Comparison of ENCODE assay signal across 14 cellular contexts in genomic region chr1:12556957-12557935, GRCh38.
DNase-seq lines count a peak whose midpoint lies in the region; ATAC-seq and TF ChIP-seq lines count a peak whose summit lies in the region.
"Had no signal": no experiment of that assay in that cellular context is flagged by ENCODE, and none has a peak within 500 bp of the region (broad histone marks: within the 10 kb centered on the region; RNA-seq: fewer than 3 reads in every experiment).

No MANE protein-coding gene starts in this region.

- H3K36me3 Mint-ChIP-seq in natural killer cell treated with Interleukin-12 subunit alpha and Interleukin-12 subunit beta and Interleukin-15 and Interleukin-18, amount 100 ng/mL, for 72 hours: peaks cover under 1% of the 10 kb centered on the region
- H3K36me3 Mint-ChIP-seq in natural killer cell: peaks cover 1% of the 10 kb centered on the region

- H3K4me3 ChIP-seq in right cardiac atrium (ENCODE audit: low read length): no peak overlapping the region
- H3K4me3 ChIP-seq in psoas muscle: no peak overlapping the region
- H3K4me3 ChIP-seq in A673 (ENCODE audit: low read depth, low read length, poor library complexity, severe bottlenecking): no peak overlapping the region

- no peak for TF ChIP-seq CTCF in natural killer cell (IDR thresholded peaks at IDR 0.05)
- no peak for TF ChIP-seq CTCF in psoas muscle (IDR thresholded peaks at IDR 0.05)
- TF ChIP-seq CTCF in A673 (conservative IDR thresholded peaks at IDR 0.05; ENCODE audit: low read depth, low read length): no peak

- BruUV-seq in A673 (replicated peaks; lab: Mats Ljungman, UMichigan): no TSS peak

- peak overlapping the region; percentile 71 for H3K27ac ChIP-seq in right cardiac atrium (ENCODE audit: low read length)
- peak overlapping the region; percentile 84 for H3K27ac ChIP-seq in psoas muscle
- H3K27ac ChIP-seq in A673 (ENCODE audit: low read depth, low read length, poor library complexity, severe bottlenecking): no peak overlapping the region

- ATAC-seq in natural killer cell treated with Interleukin-12 subunit alpha and Interleukin-12 subunit beta and Interleukin-15 and Interleukin-18, amount 100 ng/mL, for 72 hours: no peak
- ATAC-seq in natural killer cell (no peak), right cardiac atrium (no peak), psoas muscle (no peak), GM18909 (IDR thresholded peaks at IDR 0.05; ENCODE audit: poor library complexity, unreplicated experiment) (no peak), GM19452 (IDR thresholded peaks at IDR 0.05; ENCODE audit: unreplicated experiment) (no peak)

- H3K36me3 ChIP-seq in psoas muscle (ENCODE audit: insufficient read depth in 1 of 2, low read depth in 1 of 2) (no peaks in the 10 kb centered on the region), A673 (ENCODE audit: insufficient read depth, low read length, poor library complexity, severe bottlenecking) (no peaks in the 10 kb centered on the region)

- H3K4me1 ChIP-seq in right cardiac atrium (ENCODE audit: control insufficient read depth, insufficient read depth, low read length) (peaks cover 11% of the 10 kb centered on the region), psoas muscle (peaks cover 49% of the 10 kb centered on the region), A673 (ENCODE audit: insufficient read depth, low read length, poor library complexity, severe bottlenecking) (no peaks in the 10 kb centered on the region)

- WGBS in right cardiac atrium: 87% methylated on average over 17 of the region's 17 CpGs
- 82 to 88% (median 86%) methylated on average over 17 of the region's 17 CpGs for WGBS in psoas muscle, 3 donors

- H3K4me3 Mint-ChIP-seq in natural killer cell treated with Interleukin-12 subunit alpha and Interleukin-12 subunit beta and Interleukin-15 and Interleukin-18, amount 100 ng/mL, for 72 hours: no peak overlapping the region
- H3K4me3 Mint-ChIP-seq in natural killer cell: no peak overlapping the region
- H3K4me3 Mint-ChIP-seq: endodermal cell had no signal

- H3K4me1 Mint-ChIP-seq in natural killer cell treated with Interleukin-12 subunit alpha and Interleukin-12 subunit beta and Interleukin-15 and Interleukin-18, amount 100 ng/mL, for 72 hours (ENCODE audit: low read depth in 2 of 2): peaks cover 0 to 15% of the 10 kb centered on the region in 2 donors
- H3K4me1 Mint-ChIP-seq in natural killer cell: peaks cover 0 to 10% of the 10 kb centered on the region in 2 donors

- H3K9me3 ChIP-seq in right cardiac atrium (ENCODE audit: control insufficient read depth, low read length) (no peaks in the 10 kb centered on the region), psoas muscle (no peaks in the 10 kb centered on the region), A673 (ENCODE audit: low read depth, low read length, poor library complexity, severe bottlenecking) (no peaks in the 10 kb centered on the region)

- DNase-seq in natural killer cell treated with Interleukin-12 subunit alpha and Interleukin-12 subunit beta and Interleukin-15 and Interleukin-18, amount 100 ng/mL, for 72 hours (ENCODE audit: low spot score): peak; percentile 44
- DNase-seq in natural killer cell: no peak
- peak in 1 of 3 donors; percentile 32 for DNase-seq in right cardiac atrium
- peak in 1 of 2 donors; percentile 60 for DNase-seq in psoas muscle
- DNase-seq in NCI-H446 treated with DMSO at 0.1 percent for 48 hours (lab: John Stamatoyannopoulos, UW): no peak
- DNase-seq in A673 (ENCODE audit: low spot score): no peak
- DNase-seq: activated CD4-positive, alpha-beta T cell treated with anti-CD3 and anti-CD28 coated beads for 1 hour; activated naive CD4-positive, alpha-beta T cell; Kasumi-1; NCI-H2227 treated with DMSO at 0.1 percent for 48 hours; small intestine had no signal

- H3K27me3 Mint-ChIP-seq in natural killer cell treated with Interleukin-12 subunit alpha and Interleukin-12 subunit beta and Interleukin-15 and Interleukin-18, amount 100 ng/mL, for 72 hours: no peaks in the 10 kb centered on the region
- H3K27me3 Mint-ChIP-seq in natural killer cell (ENCODE audit: low read depth in 2 of 2): no peaks in the 10 kb centered on the region

- intact Hi-C loops in natural killer cell (cut with micrococcal nuclease) (no loop called here), right cardiac atrium (cut with DNase I) (loop anchor here in 2 of 4 donors (5.0 to 10.0 kb wide), 2 partner anchors 58 to 60 kb away; partner anchors contain the start of gene DHRS3 (in 2 of the 2)), psoas muscle (cut with DNase I) (no loop called here), A673 (cut with micrococcal nuclease; ENCODE audit: unreplicated experiment) (loop anchor here (5.0 kb wide), 1 partner anchor 100 kb away; no protein-coding TSS in a partner anchor)

- CTCF ChIA-PET in A673 (lab: Charles Lee): no interaction called here

- peaks cover 1% of the 10 kb centered on the region for H3K9me3 Mint-ChIP-seq in natural killer cell treated with Interleukin-12 subunit alpha and Interleukin-12 subunit beta and Interleukin-15 and Interleukin-18, amount 100 ng/mL, for 72 hours
- peaks cover under 1 to 1% of the 10 kb centered on the region in 2 donors for H3K9me3 Mint-ChIP-seq in natural killer cell

- no peaks in the 10 kb centered on the region for H3K27me3 ChIP-seq in right cardiac atrium (ENCODE audit: control insufficient read depth, insufficient read depth)
- H3K27me3 ChIP-seq in psoas muscle (ENCODE audit: insufficient read depth in 3 of 3, low read length in 2 of 3): no peaks in the 10 kb centered on the region
- no peaks in the 10 kb centered on the region for H3K27me3 ChIP-seq in A673 (replicated peaks; ENCODE audit: insufficient read depth, low read depth, low read length, poor library complexity)

- POLR2A ChIA-PET in A673 (lab: Charles Lee; ENCODE audit: low non-redundant PET): no interaction called here

- peak overlapping the region in 1 of 2 donors; percentile 57 for H3K27ac Mint-ChIP-seq in natural killer cell treated with Interleukin-12 subunit alpha and Interleukin-12 subunit beta and Interleukin-15 and Interleukin-18, amount 100 ng/mL, for 72 hours
- H3K27ac Mint-ChIP-seq in natural killer cell: no peak overlapping the region
- H3K27ac Mint-ChIP-seq: endodermal cell had no signal
